7 cellular contexts compared by ENCODE assay signal in genomic region chr1:184992271-184992670, GRCh38.
"Had no signal": no experiment of that assay in that cellular context is flagged by ENCODE, and none has a peak within 500 bp of the region (broad histone marks: within the 10 kb centered on the region; RNA-seq: fewer than 3 reads in every experiment).

No MANE protein-coding gene starts in this region.

- DNase-seq: GDM1, GF-D8 had no signal

- FAIRE-seq: G401.6, GM12878, GM12892, GM18507, GM19239 had no signal

- H3K4me3 ChIP-seq: GM12878 had no signal
